Comparison of ENCODE assay signal across 19 cellular contexts in genomic region chr10:89228962-89229361, GRCh38. TPM values are rescaled to one million over a fixed set of nuclear protein-coding genes. Genes with fewer than 3 reads are reported as not detected.
DNase-seq lines count a peak whose midpoint lies in the region; ATAC-seq, FAIRE-seq and TF ChIP-seq lines count a peak whose summit lies in the region.
"Had no signal": no experiment of that assay in that cellular context is flagged by ENCODE, and none has a peak within 500 bp of the region (broad histone marks: within the 10 kb centered on the region; RNA-seq: fewer than 3 reads in every experiment).

No MANE protein-coding gene starts in this region.

- H3K4me3 ChIP-seq in dorsolateral prefrontal cortex: no peak overlapping the region
- H3K4me3 ChIP-seq: GM23248 had no signal

- no peaks in the 10 kb centered on the region for H3K9me3 Mint-ChIP-seq in stimulated activated effector memory CD8-positive, alpha-beta T cell treated with anti-CD3 and anti-CD28 coated beads, Interleukin-12 subunit alpha, Interleukin-12 subunit beta, amount 100 ng/mL, for 72 hours
- H3K9me3 Mint-ChIP-seq: CD4-positive, alpha-beta memory T cell had no signal

- peak; percentile 52 for ATAC-seq in stimulated activated effector memory CD8-positive, alpha-beta T cell treated with anti-CD3 and anti-CD28 coated beads, Interleukin-12 subunit alpha, Interleukin-12 subunit beta, amount 100 ng/mL, for 72 hours
- no peak for ATAC-seq in HG02870 (IDR thresholded peaks at IDR 0.05; ENCODE audit: unreplicated experiment)
- ATAC-seq: HCT116 had no signal

- intact Hi-C loops in dorsolateral prefrontal cortex (cut with DNase I): no loop called here

- no peak for DNase-seq in GM18507 (ENCODE audit: extremely low spot score, insufficient read length, low read depth)
- DNase-seq in H54 (ENCODE audit: insufficient read length, low spot score): no peak
- no peak for DNase-seq in dorsolateral prefrontal cortex
- DNase-seq in stimulated activated effector memory CD8-positive, alpha-beta T cell treated with anti-CD3 and anti-CD28 coated beads, Interleukin-12 subunit alpha, Interleukin-12 subunit beta, amount 100 ng/mL, for 72 hours (ENCODE audit: low spot score in 2 of 2): no peak
- DNase-seq in NCI-H510A treated with DMSO at 0.1 percent for 48 hours (lab: John Stamatoyannopoulos, UW): no peak
- no peak for DNase-seq in SKM-1 treated with dmso at 0.1 percent for 144 hours (lab: John Stamatoyannopoulos, UW; ENCODE audit: unreplicated experiment)
- DNase-seq in DMS53 (lab: John Stamatoyannopoulos, UW): no peak
- DNase-seq: Calu3; CD4-positive, alpha-beta memory T cell; COR-L47; DND-41; GM23248; H9 had no signal

- TF ChIP-seq POLR2A in H54 (IDR thresholded peaks at IDR 0.05; ENCODE audit: low read depth, low read length): no peak

- FAIRE-seq in GM18507 (lab: Jason Lieb, UNC) (peak; percentile 29), H54 (lab: Jason Lieb, UNC) (peak; percentile 6)
- FAIRE-seq: G401.6, GM12892, GM19239, H1 had no signal

- TF ChIP-seq CTCF in dorsolateral prefrontal cortex (IDR thresholded peaks at IDR 0.05 in 54 of 56, conservative IDR thresholded peaks at IDR 0.05 in 2 of 56; ENCODE audit: low read depth in 1 of 56, partially characterized antibody in 56 of 56): no peak

- no peaks in the 10 kb centered on the region for H3K27me3 ChIP-seq in dorsolateral prefrontal cortex

- no peak overlapping the region for H3K4me3 Mint-ChIP-seq in stimulated activated effector memory CD8-positive, alpha-beta T cell treated with anti-CD3 and anti-CD28 coated beads, Interleukin-12 subunit alpha, Interleukin-12 subunit beta, amount 100 ng/mL, for 72 hours
- H3K4me3 Mint-ChIP-seq: CD4-positive, alpha-beta memory T cell; H9 had no signal

- H3K4me1 Mint-ChIP-seq in stimulated activated effector memory CD8-positive, alpha-beta T cell treated with anti-CD3 and anti-CD28 coated beads, Interleukin-12 subunit alpha, Interleukin-12 subunit beta, amount 100 ng/mL, for 72 hours: no peaks in the 10 kb centered on the region

- H3K27ac ChIP-seq in dorsolateral prefrontal cortex: peak overlapping the region in 36 of 59 donors; percentile 2 to 98 (median 78)
- H3K27ac ChIP-seq: GM23248 had no signal

- H3K36me3 Mint-ChIP-seq in stimulated activated effector memory CD8-positive, alpha-beta T cell treated with anti-CD3 and anti-CD28 coated beads, Interleukin-12 subunit alpha, Interleukin-12 subunit beta, amount 100 ng/mL, for 72 hours: peaks cover 23% of the 10 kb centered on the region

- H3K27ac Mint-ChIP-seq in stimulated activated effector memory CD8-positive, alpha-beta T cell treated with anti-CD3 and anti-CD28 coated beads, Interleukin-12 subunit alpha, Interleukin-12 subunit beta, amount 100 ng/mL, for 72 hours: no peak overlapping the region
- H3K27ac Mint-ChIP-seq: H9 had no signal

RNA-seq across cellular contexts. Expression of gene CH25H, which starts 21.8 kb away (rescaled TPM):
- total RNA-seq in dorsolateral prefrontal cortex: 1 to 10 TPM in 108 of 120 experiments, under 1 TPM in 12; 0.35 to 8.8 (median 2.3) TPM
- total RNA-seq: Calu3; CD4-positive, alpha-beta memory T cell had no signal

RNA-seq across cellular contexts. Expression of gene LIPA, which starts 22.6 kb away (rescaled TPM):
- total RNA-seq in dorsolateral prefrontal cortex: 100 to 1,000 TPM in 33 of 120 experiments, 10 to 100 TPM in 87; 39.5 to 269 (median 82.3) TPM
